In genomic region chr4:114208747-114209146, GRCh38 we compare ENCODE assay signal across 15 cellular contexts.
DNase-seq lines count a peak whose midpoint lies in the region; ATAC-seq and TF ChIP-seq lines count a peak whose summit lies in the region.
"Had no signal": no experiment of that assay in that cellular context is flagged by ENCODE, and none has a peak within 500 bp of the region (broad histone marks: within the 10 kb centered on the region; RNA-seq: fewer than 3 reads in every experiment).

No MANE protein-coding gene starts in this region.

- H3K9ac ChIP-seq in colonic mucosa (ENCODE audit: low read depth in 2 of 2, low read length in 2 of 2) = no peak overlapping the region

- ATAC-seq in GM18867 (IDR thresholded peaks at IDR 0.05; ENCODE audit: unreplicated experiment) (peak; percentile 41), GM21576 (IDR thresholded peaks at IDR 0.05; ENCODE audit: unreplicated experiment) (no peak)
- ATAC-seq: left colon had no signal

- no peak for TF ChIP-seq EP300 in esophagus muscularis mucosa (IDR thresholded peaks at IDR 0.05)

- no peak for TF ChIP-seq POLR2A in esophagus muscularis mucosa (IDR thresholded peaks at IDR 0.05; ENCODE audit: low read depth)

- DNase-seq in RKO (ENCODE audit: low spot score) = peak; percentile 15
- no peak for DNase-seq in esophagus muscularis mucosa (ENCODE audit: extremely low spot score)
- no peak for DNase-seq in retinal pigment epithelial cell (ENCODE audit: low read depth)
- DNase-seq in NCI-H1105 treated with DMSO at 0.1 percent for 48 hours (lab: John Stamatoyannopoulos, UW) = no peak
- DNase-seq in SHP77 (lab: John Stamatoyannopoulos, UW) = no peak
- DNase-seq in colonic mucosa = no peak
- DNase-seq: activated CD4-positive, alpha-beta T cell treated with anti-CD3 and anti-CD28 coated beads for 4 hours; activated naive CD8-positive, alpha-beta T cell treated with anti-CD3 and anti-CD28 coated beads for 36 hours; CD4-positive, alpha-beta T cell; left colon; NCI-H2107; NCI-H82; posterior cingulate gyrus had no signal

- H3K9me3 ChIP-seq in esophagus muscularis mucosa = no peaks in the 10 kb centered on the region
- no peaks in the 10 kb centered on the region for H3K9me3 ChIP-seq in colonic mucosa

- H3K27ac ChIP-seq in esophagus muscularis mucosa (replicated peaks in 1 of 4) (no peak overlapping the region), colonic mucosa (no peak overlapping the region)

- 29% methylated on average over 3 of the region's 3 CpGs for WGBS in esophagus muscularis mucosa

- H3K36me3 ChIP-seq in esophagus muscularis mucosa (no peaks in the 10 kb centered on the region), colonic mucosa (no peaks in the 10 kb centered on the region)

- intact Hi-C loops in esophagus muscularis mucosa (cut with DNase I) (loop anchor here (5.0 kb wide), 1 partner anchor 169 kb away; no protein-coding TSS in a partner anchor), colonic mucosa (cut with DNase I) (no loop called here)

- TF ChIP-seq CTCF in esophagus muscularis mucosa (IDR thresholded peaks at IDR 0.05) (peak in 2 of 3 experiments; percentile 12 to 19), retinal pigment epithelial cell (conservative IDR thresholded peaks at IDR 0.05; ENCODE audit: low read depth, low read length) (peak; percentile 4), colonic mucosa (IDR thresholded peaks at IDR 0.05) (no peak)

- H3K4me1 ChIP-seq in esophagus muscularis mucosa = peaks cover 0 to 11% (median 0%) of the 10 kb centered on the region in 4 donors
- no peaks in the 10 kb centered on the region for H3K4me1 ChIP-seq in colonic mucosa

- no peaks in the 10 kb centered on the region for H3K27me3 ChIP-seq in esophagus muscularis mucosa
- H3K27me3 ChIP-seq in colonic mucosa = no peaks in the 10 kb centered on the region

- no peak overlapping the region for H3K4me3 ChIP-seq in esophagus muscularis mucosa
- no peak overlapping the region for H3K4me3 ChIP-seq in retinal pigment epithelial cell (ENCODE audit: low read length)
- H3K4me3 ChIP-seq in colonic mucosa = no peak overlapping the region
